In genomic region chr10:82576093-82576492, GRCh38 we compare ENCODE assay signal across 8 cellular contexts.
"Had no signal": no experiment of that assay in that cellular context is flagged by ENCODE, and none has a peak within 500 bp of the region (broad histone marks: within the 10 kb centered on the region; RNA-seq: fewer than 3 reads in every experiment).

No MANE protein-coding gene starts in this region.

- H3K27ac Mint-ChIP-seq: HFFc6 had no signal

- H3K4me1 ChIP-seq: HAP-1 had no signal

- FAIRE-seq: HTR-8/SVneo had no signal

- H3K9me3 ChIP-seq: HAP-1 had no signal

- H3K27ac ChIP-seq: KMS-11 had no signal

- H3K36me3 ChIP-seq: HAP-1 had no signal

- DNase-seq: GOT3, H7, HFFc6, KBM-7 had no signal

- ATAC-seq: HCT116 had no signal

- H3K4me2 ChIP-seq: KMS-11 had no signal

- H3K4me3 ChIP-seq: HAP-1 had no signal

- H3K4me3 Mint-ChIP-seq: HFFc6 had no signal
